Comparison of ENCODE assay signal across 8 cellular contexts in genomic region chr3:50155491-50155878, GRCh38. TPM values are rescaled to one million over a fixed set of nuclear protein-coding genes. Genes with fewer than 3 reads are reported as not detected.
DNase-seq lines count a peak whose midpoint lies in the region; ATAC-seq and TF ChIP-seq lines count a peak whose summit lies in the region.

No MANE protein-coding gene starts in this region.

- H3K27ac ChIP-seq in stomach: peak overlapping the region; percentile 82 to 90 (median 85)

- H3K4me3 ChIP-seq in stomach: peak overlapping the region; percentile 59 to 73 (median 64)

- no peak for TF ChIP-seq POLR2A in stomach (IDR thresholded peaks at IDR 0.05)

- DNase-seq in activated naive CD8-positive, alpha-beta T cell treated with anti-CD3 and anti-CD28 coated beads for 36 hours: no peak
- no peak for DNase-seq in immature natural killer cell
- DNase-seq in stomach: no peak
- no peak for DNase-seq in RPMI8226
- no peak for DNase-seq in EL
- DNase-seq in SHP77 treated with DMSO at 0.1 percent for 48 hours (lab: John Stamatoyannopoulos, UW): no peak

- 1 to 4% (median 2%) methylated on average over 6 to 37 of the region's 37 CpGs for WGBS in stomach, 5 donors

- peak overlapping the region; percentile 64 for H3K4me3 Mint-ChIP-seq in activated naive CD8-positive, alpha-beta T cell treated with anti-CD3 and anti-CD28 coated beads for 36 hours
- H3K4me3 Mint-ChIP-seq in immature natural killer cell: peak overlapping the region; percentile 69 to 82 (median 77)

- TF ChIP-seq CTCF in stomach (IDR thresholded peaks at IDR 0.05): no peak

- H3K27ac Mint-ChIP-seq in activated naive CD8-positive, alpha-beta T cell treated with anti-CD3 and anti-CD28 coated beads for 36 hours: no peak overlapping the region
- no peak overlapping the region for H3K27ac Mint-ChIP-seq in immature natural killer cell

- H3K36me3 Mint-ChIP-seq in activated naive CD8-positive, alpha-beta T cell treated with anti-CD3 and anti-CD28 coated beads for 36 hours: no peaks in the 10 kb centered on the region
- no peaks in the 10 kb centered on the region for H3K36me3 Mint-ChIP-seq in immature natural killer cell

- intact Hi-C loops in stomach (cut with DNase I; ENCODE audit: low total_unique reads): no loop called here

- no peaks in the 10 kb centered on the region for H3K36me3 ChIP-seq in stomach

- no peaks in the 10 kb centered on the region for H3K9me3 Mint-ChIP-seq in activated naive CD8-positive, alpha-beta T cell treated with anti-CD3 and anti-CD28 coated beads for 36 hours
- H3K9me3 Mint-ChIP-seq in immature natural killer cell: no peaks in the 10 kb centered on the region

- peak; percentile 14 for ATAC-seq in HG02973 (IDR thresholded peaks at IDR 0.05; ENCODE audit: unreplicated experiment)
- no peak for ATAC-seq in HG02610 (IDR thresholded peaks at IDR 0.05; ENCODE audit: unreplicated experiment)

- no peak for TF ChIP-seq EP300 in stomach (IDR thresholded peaks at IDR 0.05)

- H3K9me3 ChIP-seq in stomach: no peaks in the 10 kb centered on the region

- H3K4me1 Mint-ChIP-seq in activated naive CD8-positive, alpha-beta T cell treated with anti-CD3 and anti-CD28 coated beads for 36 hours: peaks cover 7% of the 10 kb centered on the region
- H3K4me1 Mint-ChIP-seq in immature natural killer cell: peaks cover 6 to 9% of the 10 kb centered on the region in 2 donors

- H3K4me1 ChIP-seq in stomach: peaks cover 45 to 76% (median 75%) of the 10 kb centered on the region in 4 donors

- peaks cover 37% of the 10 kb centered on the region for H3K27me3 Mint-ChIP-seq in activated naive CD8-positive, alpha-beta T cell treated with anti-CD3 and anti-CD28 coated beads for 36 hours
- H3K27me3 Mint-ChIP-seq in immature natural killer cell (ENCODE audit: low read depth in 3 of 3): peaks cover 17 to 23% (median 20%) of the 10 kb centered on the region in 3 donors

- peaks cover 0 to 39% (median 12%) of the 10 kb centered on the region in 3 donors for H3K27me3 ChIP-seq in stomach

RNA-seq across cellular contexts. Expression of gene SEMA3F, which starts 0.4 kb away (rescaled TPM):
- total RNA-seq in activated naive CD8-positive, alpha-beta T cell treated with anti-CD3 and anti-CD28 coated beads for 36 hours: under 1 TPM; 0.10 to 0.28 TPM
- polyA plus RNA-seq in immature natural killer cell (not detected), stomach (10 to 100 TPM in 2 of 3 donors, 1 to 10 TPM in 1; 8.9 to 33.8 (median 14.6) TPM)
- 10 to 100 TPM; 11.9 to 34.5 (median 31.2) TPM for total RNA-seq in stomach

RNA-seq across cellular contexts. Expression of gene GNAT1, which starts 35.9 kb away (rescaled TPM):
- under 1 TPM in 1 of 2 experiments, not detected in 1; 0.12 TPM for total RNA-seq in activated naive CD8-positive, alpha-beta T cell treated with anti-CD3 and anti-CD28 coated beads for 36 hours
- not detected for polyA plus RNA-seq in immature natural killer cell
- not detected for total RNA-seq in stomach
- polyA plus RNA-seq in stomach: not detected

RNA-seq across cellular contexts. Expression of gene SLC38A3, which starts 49.6 kb away (rescaled TPM):
- total RNA-seq in activated naive CD8-positive, alpha-beta T cell treated with anti-CD3 and anti-CD28 coated beads for 36 hours: under 1 TPM in 1 of 2 experiments, not detected in 1; 0.18 TPM
- polyA plus RNA-seq in immature natural killer cell (not detected), stomach (1 to 10 TPM in 1 of 3 donors, under 1 TPM in 2; 0.15 to 1.1 (median 0.93) TPM)
- 1 to 10 TPM in 1 of 5 donors, not detected in 4; 3.1 TPM for total RNA-seq in stomach

Comparison
In these comparisons a context has a peak if more than half of its experiments do, and no peak if none do; other contexts are left out.
1. RNA of gene SEMA3F, which starts 0.4 kb away (total RNA-seq): 11.9 to 34.5 TPM in stomach; 0.10 to 0.28 TPM in activated naive CD8-positive, alpha-beta T cell treated with anti-CD3 and anti-CD28 coated beads for 36 hours; every median in the first group is over 10 times any median in the second.